35 cellular contexts compared by ENCODE assay signal in genomic region chr20:31826074-31826473, GRCh38. TPM values are rescaled to one million over a fixed set of nuclear protein-coding genes. Genes with fewer than 3 reads are reported as not detected.
"Had no signal": no experiment of that assay in that cellular context is flagged by ENCODE, and none has a peak within 500 bp of the region (broad histone marks: within the 10 kb centered on the region; RNA-seq: fewer than 3 reads in every experiment).

No MANE protein-coding gene starts in this region.

- H3K27me3 ChIP-seq: adrenal gland, body of pancreas, esophagus muscularis mucosa, foreskin keratinocyte, gastroesophageal sphincter had no signal

- FAIRE-seq: colon had no signal

- H3K4me1 ChIP-seq: foreskin keratinocyte had no signal

- H3K9me3 ChIP-seq: adrenal gland, body of pancreas, esophagus muscularis mucosa, gastroesophageal sphincter had no signal

- H3K27ac ChIP-seq: adrenal gland, body of pancreas, esophagus muscularis mucosa, foreskin keratinocyte, gastroesophageal sphincter, WERI-Rb-1 had no signal

- H3K4me3 ChIP-seq: adrenal gland, body of pancreas, esophagus muscularis mucosa, gastroesophageal sphincter had no signal

- H3K36me3 ChIP-seq: adrenal gland, esophagus muscularis mucosa, gastroesophageal sphincter, WERI-Rb-1 had no signal

- DNase-seq: activated B cell treated with CpG ODN at 0.5 μM for 24 hours; activated CD4-positive, alpha-beta T cell treated with anti-CD3 and anti-CD28 coated beads for 48 hours; activated CD4-positive, alpha-beta T cell treated with anti-CD3 and anti-CD28 coated beads, Interleukin-2, amount 50 U/mL, for 1 hour; activated CD4-positive, alpha-beta T cell treated with anti-CD3 and anti-CD28 coated beads, Interleukin-2, amount 50 U/mL, for 48 hours; activated CD8-positive, alpha-beta memory T cell treated with anti-CD3 and anti-CD28 coated beads, Interleukin-2, amount 10 ng/mL, durations not matched to agents 7 days and 5 days; activated CD8-positive, alpha-beta memory T cell treated with anti-CD3 and anti-CD28 coated beads, Interleukin-2, amount 50 U/mL, for 4 hours; activated CD8-positive, alpha-beta T cell treated with anti-CD3 and anti-CD28 coated beads, Interleukin-2, amount 10 ng/mL, durations not matched to agents 7 days and 5 days; activated effector memory CD4-positive, alpha-beta T cell treated with anti-CD3 and anti-CD28 coated beads, Interleukin-2, amount 50 U/mL, for 16 hours; activated naive CD4-positive, alpha-beta T cell treated with anti-CD3 and anti-CD28 coated beads for 36 hours; activated naive CD8-positive, alpha-beta T cell treated with anti-CD3 and anti-CD28 coated beads for 36 hours; activated naive CD8-positive, alpha-beta T cell treated with anti-CD3 and anti-CD28 coated beads, Interleukin-2, amount 50 U/mL, for 24 hours; activated T-cell treated with anti-CD3 and anti-CD28 coated beads, Interleukin-2, amount 50 U/mL, for 1 hour; activated T-cell treated with anti-CD3 and anti-CD28 coated beads, Interleukin-2, amount 50 U/mL, for 48 hours; adrenal gland; amygdala; aorta; body of pancreas; caudate nucleus; cortex of kidney; dermis blood vessel endothelial cell; effector CD4-positive, alpha-beta T cell; effector memory CD8-positive, alpha-beta T cell; erythroblast; foreskin keratinocyte; T-helper 1 cell; T-helper 17 cell; T1000; WERI-Rb-1 had no signal

- ATAC-seq: activated CD4-positive, CD25-positive, alpha-beta regulatory T cell treated with anti-CD3 and anti-CD28 coated beads, Interleukin-2, amount 50 U/mL, for 24 hours; activated CD8-positive, alpha-beta memory T cell treated with anti-CD3 and anti-CD28 coated beads, Interleukin-2, amount 10 ng/mL, durations not matched to agents 7 days and 5 days; activated CD8-positive, alpha-beta T cell treated with anti-CD3 and anti-CD28 coated beads, Interleukin-2, amount 10 ng/mL, durations not matched to agents 7 days and 5 days; activated naive CD8-positive, alpha-beta T cell treated with anti-CD3 and anti-CD28 coated beads, Interleukin-2, amount 50 U/mL, for 24 hours; body of pancreas; effector memory CD8-positive, alpha-beta T cell; foreskin keratinocyte; gastroesophageal sphincter; T-helper 17 cell had no signal

RNA-seq across cellular contexts. Expression of gene MYLK2, which starts 6.9 kb away (rescaled TPM):
- total RNA-seq: activated B cell treated with CpG ODN at 0.5 μM for 24 hours, T-helper 17 cell had no signal

RNA-seq across cellular contexts. Expression of gene FOXS1, which starts 19.3 kb away (rescaled TPM):
- total RNA-seq: activated B cell treated with CpG ODN at 0.5 μM for 24 hours; activated CD8-positive, alpha-beta memory T cell treated with anti-CD3 and anti-CD28 coated beads for 36 hours; activated CD8-positive, alpha-beta memory T cell treated with anti-CD3 and anti-CD28 coated beads, Interleukin-2, amount 10 ng/mL, durations not matched to agents 7 days and 5 days; activated CD8-positive, alpha-beta T cell treated with anti-CD3 and anti-CD28 coated beads, Interleukin-2, amount 10 ng/mL, durations not matched to agents 7 days and 5 days; activated naive CD4-positive, alpha-beta T cell treated with anti-CD3 and anti-CD28 coated beads for 36 hours; activated naive CD8-positive, alpha-beta T cell treated with anti-CD3 and anti-CD28 coated beads for 36 hours; activated T-helper 1 cell treated with anti-CD3 and anti-CD28 coated beads, Interleukin-12 subunit alpha, Interleukin-12 subunit beta, Interleukin-2, Interleukin-4 antibody, amounts not matched to agents 30 ng/mL and 10 ng/mL and 1 ng/mL, durations not matched to agents 14 hours and 24 hours and 36 hours; activated T-helper 2 cell treated with anti-CD3 and anti-CD28 coated beads, Interferon-gamma antibody, Interleukin-2, Interleukin-4, amounts not matched to agents 10 μg/mL and 5 μg/mL and 100 μg/mL, durations not matched to agents 14 hours and 24 hours and 36 hours; dermis blood vessel endothelial cell; foreskin keratinocyte; T-helper 17 cell had no signal
- polyA plus RNA-seq: foreskin keratinocyte had no signal

RNA-seq across cellular contexts. Expression of gene DUSP15, which starts 44.3 kb away (rescaled TPM):
- total RNA-seq: activated CD8-positive, alpha-beta memory T cell treated with anti-CD3 and anti-CD28 coated beads for 36 hours; activated CD8-positive, alpha-beta memory T cell treated with anti-CD3 and anti-CD28 coated beads, Interleukin-2, amount 10 ng/mL, durations not matched to agents 7 days and 5 days; activated CD8-positive, alpha-beta T cell treated with anti-CD3 and anti-CD28 coated beads, Interleukin-2, amount 10 ng/mL, durations not matched to agents 7 days and 5 days; activated naive CD4-positive, alpha-beta T cell treated with anti-CD3 and anti-CD28 coated beads for 36 hours; activated naive CD8-positive, alpha-beta T cell treated with anti-CD3 and anti-CD28 coated beads for 36 hours; activated T-helper 1 cell treated with anti-CD3 and anti-CD28 coated beads, Interleukin-12 subunit alpha, Interleukin-12 subunit beta, Interleukin-2, Interleukin-4 antibody, amounts not matched to agents 30 ng/mL and 10 ng/mL and 1 ng/mL, durations not matched to agents 14 hours and 24 hours and 36 hours; activated T-helper 2 cell treated with anti-CD3 and anti-CD28 coated beads, Interferon-gamma antibody, Interleukin-2, Interleukin-4, amounts not matched to agents 10 μg/mL and 5 μg/mL and 100 μg/mL, durations not matched to agents 14 hours and 24 hours and 36 hours; foreskin keratinocyte; T-helper 17 cell had no signal
- polyA plus RNA-seq: foreskin keratinocyte had no signal

RNA-seq across cellular contexts. Expression of gene TTLL9, which starts 44.4 kb away (rescaled TPM):
- total RNA-seq: activated CD8-positive, alpha-beta memory T cell treated with anti-CD3 and anti-CD28 coated beads for 36 hours; activated CD8-positive, alpha-beta memory T cell treated with anti-CD3 and anti-CD28 coated beads, Interleukin-2, amount 10 ng/mL, durations not matched to agents 7 days and 5 days; activated CD8-positive, alpha-beta T cell treated with anti-CD3 and anti-CD28 coated beads, Interleukin-2, amount 10 ng/mL, durations not matched to agents 7 days and 5 days; activated naive CD4-positive, alpha-beta T cell treated with anti-CD3 and anti-CD28 coated beads for 36 hours; activated naive CD8-positive, alpha-beta T cell treated with anti-CD3 and anti-CD28 coated beads for 36 hours; activated T-helper 1 cell treated with anti-CD3 and anti-CD28 coated beads, Interleukin-12 subunit alpha, Interleukin-12 subunit beta, Interleukin-2, Interleukin-4 antibody, amounts not matched to agents 30 ng/mL and 10 ng/mL and 1 ng/mL, durations not matched to agents 14 hours and 24 hours and 36 hours; activated T-helper 2 cell treated with anti-CD3 and anti-CD28 coated beads, Interferon-gamma antibody, Interleukin-2, Interleukin-4, amounts not matched to agents 10 μg/mL and 5 μg/mL and 100 μg/mL, durations not matched to agents 14 hours and 24 hours and 36 hours; dermis blood vessel endothelial cell; foreskin keratinocyte; T-helper 17 cell had no signal
- polyA plus RNA-seq: foreskin keratinocyte had no signal
